Comparison of ENCODE assay signal across 21 cellular contexts in genomic region chr2:132797551-132797950, GRCh38.
A peak's percentile ranks its signal among the peaks of the same experiment; 100 is the strongest.
DNase-seq lines count a peak whose midpoint lies in the region; ATAC-seq and TF ChIP-seq lines count a peak whose summit lies in the region.
"Had no signal": no experiment of that assay in that cellular context is flagged by ENCODE, and none has a peak within 500 bp of the region (broad histone marks: within the 10 kb centered on the region; RNA-seq: fewer than 3 reads in every experiment).

No MANE protein-coding gene starts in this region.

- no peaks in the 10 kb centered on the region for H3K9me3 ChIP-seq in GM23248 (ENCODE audit: low read depth)
- no peaks in the 10 kb centered on the region for H3K9me3 ChIP-seq in Karpas-422 (ENCODE audit: low read length)
- H3K9me3 ChIP-seq: gastrocnemius medialis, suprapubic skin had no signal

- ATAC-seq in foreskin keratinocyte (peak; percentile 41), HG02885 (IDR thresholded peaks at IDR 0.05; ENCODE audit: poor library complexity, unreplicated experiment) (no peak)
- ATAC-seq: gastrocnemius medialis; natural killer cell treated with Interleukin-12 subunit alpha and Interleukin-12 subunit beta and Interleukin-15 and Interleukin-18, amount 100 ng/mL, for 72 hours; Right ventricle myocardium inferior had no signal

- peak; percentile 73 for DNase-seq in GM23248
- peak; percentile 26 for DNase-seq in T1000 (lab: John Stamatoyannopoulos, UW)
- DNase-seq in foreskin keratinocyte = peak in 1 of 2 donors; percentile 33
- DNase-seq in Karpas-422 = no peak
- DNase-seq in NCI-H526 (lab: John Stamatoyannopoulos, UW) = no peak
- DNase-seq in pons (ENCODE audit: low spot score) = no peak
- DNase-seq: activated CD4-positive, CD25-positive, alpha-beta regulatory T cell treated with anti-CD3 and anti-CD28 coated beads, Interleukin-2, amount 50 U/mL, for 72 hours; activated naive CD4-positive, alpha-beta T cell treated with anti-CD3 and anti-CD28 coated beads, Interleukin-2, amount 10 ng/mL, durations not matched to agents 7 days and 5 days; caudate nucleus; CD4-positive, alpha-beta memory T cell; endodermal cell; gastrocnemius medialis; NCI-H1105; NCI-H2171 treated with DMSO at 0.1 percent for 48 hours; stimulated activated CD4-positive, alpha-beta T cell treated with anti-CD3 and anti-CD28 coated beads, Interleukin-1b, Interleukin-23, amount 100 ng/mL, for 48 hours; T-helper 2 cell had no signal

- H3K4me3 ChIP-seq in GM23248 (no peak overlapping the region), Karpas-422 (ENCODE audit: low read length) (no peak overlapping the region)
- H3K4me3 ChIP-seq: gastrocnemius medialis, lung, suprapubic skin had no signal

- no peaks in the 10 kb centered on the region for H3K27me3 ChIP-seq in GM23248 (replicated peaks; ENCODE audit: insufficient read depth)
- no peaks in the 10 kb centered on the region for H3K27me3 ChIP-seq in foreskin keratinocyte
- H3K27me3 ChIP-seq in Karpas-422 (ENCODE audit: low read length) = no peaks in the 10 kb centered on the region
- H3K27me3 ChIP-seq: gastrocnemius medialis, suprapubic skin had no signal

- H3K27ac ChIP-seq in GM23248 = no peak overlapping the region
- H3K27ac ChIP-seq in foreskin keratinocyte = no peak overlapping the region
- no peak overlapping the region for H3K27ac ChIP-seq in Karpas-422 (ENCODE audit: low read length)
- H3K27ac ChIP-seq: gastrocnemius medialis, suprapubic skin had no signal

- H3K9ac ChIP-seq in GM23248 (no peak overlapping the region), Karpas-422 (ENCODE audit: low read length) (no peak overlapping the region)

- in situ Hi-C loops in GM23248 (cut with MboI) = no loop called here

- TF ChIP-seq CTCF in foreskin keratinocyte (conservative IDR thresholded peaks at IDR 0.05) = no peak

- H2AFZ ChIP-seq in GM23248 (no peak overlapping the region), Karpas-422 (ENCODE audit: low read length) (no peak overlapping the region)

- H3K9me2 ChIP-seq in GM23248 (ENCODE audit: insufficient read depth) (no peaks in the 10 kb centered on the region), Karpas-422 (replicated peaks; ENCODE audit: insufficient read depth, low read length) (no peaks in the 10 kb centered on the region)

- H3K36me3 ChIP-seq in GM23248 (ENCODE audit: low read depth) (no peaks in the 10 kb centered on the region), Karpas-422 (ENCODE audit: insufficient read depth, low read length) (no peaks in the 10 kb centered on the region)
- H3K36me3 ChIP-seq: gastrocnemius medialis, suprapubic skin had no signal

- H3K4me2 ChIP-seq in GM23248 (ENCODE audit: unreplicated experiment) (no peak overlapping the region), Karpas-422 (ENCODE audit: low read depth, low read length, poor library complexity, severe bottlenecking) (no peak overlapping the region)

- H3K79me2 ChIP-seq in GM23248 (ENCODE audit: insufficient read depth) (no peaks in the 10 kb centered on the region), Karpas-422 (ENCODE audit: low read length) (no peaks in the 10 kb centered on the region)

- no peaks in the 10 kb centered on the region for H4K20me1 ChIP-seq in GM23248 (ENCODE audit: insufficient read depth)
- H4K20me1 ChIP-seq in Karpas-422 (ENCODE audit: insufficient read depth, low read depth, low read length) = no peaks in the 10 kb centered on the region

- 66 to 83% methylated on average over 3 of the region's 3 CpGs for WGBS in GM23248 (ENCODE audit: low coverage in 1 of 2, low lambda C conversion rate in 2 of 2, missing lambda C conversion rate in 2 of 2), 2 experiments

- peaks cover 10% of the 10 kb centered on the region; the same call in 1 of the 2 replicates for H3K4me1 ChIP-seq in GM23248 (ENCODE audit: insufficient read depth)
- no peaks in the 10 kb centered on the region for H3K4me1 ChIP-seq in foreskin keratinocyte
- no peaks in the 10 kb centered on the region for H3K4me1 ChIP-seq in Karpas-422 (ENCODE audit: low read length)
- H3K4me1 ChIP-seq: gastrocnemius medialis, suprapubic skin had no signal

- no peaks in the 10 kb centered on the region for H3F3A ChIP-seq in GM23248 (ENCODE audit: insufficient read depth)

Comparison
In these comparisons a context has a peak if more than half of its experiments do, and no peak if none do; other contexts are left out.
1. DNase-seq: peak in GM23248 (single experiment) and T1000 (single experiment); none in Karpas-422 (single experiment), NCI-H526 (0 of 2) and pons (single experiment).